15 cellular contexts compared by ENCODE assay signal in the genomic region with DNA sequence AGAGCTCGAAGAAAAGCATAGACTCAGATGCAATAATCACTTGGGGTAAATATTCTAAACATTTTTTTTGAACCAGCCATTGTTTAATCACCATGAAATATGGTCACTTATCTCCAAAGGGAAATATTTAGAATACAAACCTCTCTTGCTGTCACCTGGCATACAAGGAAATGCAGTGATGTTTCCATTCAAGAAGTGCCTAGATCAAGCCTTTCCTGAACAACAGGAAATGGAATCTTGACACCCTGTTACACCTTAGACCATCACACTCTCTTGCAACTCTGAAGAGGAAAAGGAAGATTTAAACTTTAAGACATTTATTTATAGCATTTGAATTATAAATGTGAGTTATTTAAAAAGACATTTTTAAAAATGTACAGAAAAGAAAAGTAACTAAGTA.
DNase-seq lines count a peak whose midpoint lies in the region; ATAC-seq and TF ChIP-seq lines count a peak whose summit lies in the region.
"Had no signal": no experiment of that assay in that cellular context is flagged by ENCODE, and none has a peak within 500 bp of the region (broad histone marks: within the 10 kb centered on the region; RNA-seq: fewer than 3 reads in every experiment).

No MANE protein-coding gene starts in this region.

- ATAC-seq in esophagus mucosa (peak; percentile 57), GM18517 (IDR thresholded peaks at IDR 0.05; ENCODE audit: unreplicated experiment) (no peak)
- ATAC-seq: A549, HCT116 had no signal

- H3K27ac Mint-ChIP-seq in progenitor cell of endocrine pancreas (no peak overlapping the region), chondrocyte (ENCODE audit: unreplicated experiment) (no peak overlapping the region)
- H3K27ac Mint-ChIP-seq: CD4-positive, alpha-beta T cell; HFFc6 had no signal

- TF ChIP-seq CTCF in progenitor cell of endocrine pancreas (IDR thresholded peaks at IDR 0.05; ENCODE audit: unreplicated experiment) = no peak
- no peak for TF ChIP-seq CTCF in chondrocyte (IDR thresholded peaks at IDR 0.05)

- H3K27me3 Mint-ChIP-seq in progenitor cell of endocrine pancreas (no peaks in the 10 kb centered on the region), chondrocyte (ENCODE audit: low read depth) (no peaks in the 10 kb centered on the region)
- H3K27me3 Mint-ChIP-seq: CD4-positive, alpha-beta T cell had no signal

- no peaks in the 10 kb centered on the region for H3K36me3 Mint-ChIP-seq in progenitor cell of endocrine pancreas (ENCODE audit: insufficient read depth)
- peaks cover 5% of the 10 kb centered on the region for H3K36me3 Mint-ChIP-seq in chondrocyte (ENCODE audit: low read depth)

- H3K4me1 Mint-ChIP-seq in progenitor cell of endocrine pancreas (ENCODE audit: low read depth) = peaks cover 6% of the 10 kb centered on the region
- H3K4me1 Mint-ChIP-seq in chondrocyte (ENCODE audit: low read depth) = no peaks in the 10 kb centered on the region

- DNase-seq in NCI-H510A treated with DMSO at 0.1 percent for 48 hours (lab: John Stamatoyannopoulos, UW) (peak; percentile 69), NCI-H510A (lab: John Stamatoyannopoulos, UW) (no peak), NCI-H2029 (lab: John Stamatoyannopoulos, UW) (peak; percentile 65), progenitor cell of endocrine pancreas (ENCODE audit: low spot score, unreplicated experiment) (no peak), chondrocyte (ENCODE audit: low spot score) (no peak)
- DNase-seq: AML-193; Caco-2; CD4-positive, alpha-beta T cell; GOT3; H7; HFFc6 had no signal

- H3K9me3 Mint-ChIP-seq in progenitor cell of endocrine pancreas (ENCODE audit: low read depth) (no peaks in the 10 kb centered on the region), chondrocyte (ENCODE audit: low read depth) (no peaks in the 10 kb centered on the region)
- H3K9me3 Mint-ChIP-seq: CD4-positive, alpha-beta T cell; HFFc6 had no signal

- no peak overlapping the region for H3K4me3 Mint-ChIP-seq in progenitor cell of endocrine pancreas (ENCODE audit: low read depth)
- no peak overlapping the region for H3K4me3 Mint-ChIP-seq in chondrocyte (ENCODE audit: unreplicated experiment)
- H3K4me3 Mint-ChIP-seq: CD4-positive, alpha-beta T cell; HFFc6 had no signal

Comparison
In these comparisons a context has a peak if more than half of its experiments do, and no peak if none do; other contexts are left out.
1. DNase-seq: peak in NCI-H510A treated with DMSO at 0.1 percent for 48 hours (single experiment) and NCI-H2029 (single experiment); none in NCI-H510A (single experiment), progenitor cell of endocrine pancreas (single experiment) and chondrocyte (single experiment).